In genomic region chr4:10178763-10179162, GRCh38 we compare ENCODE assay signal across 8 cellular contexts.
"Had no signal": no experiment of that assay in that cellular context is flagged by ENCODE, and none has a peak within 500 bp of the region (broad histone marks: within the 10 kb centered on the region; RNA-seq: fewer than 3 reads in every experiment).

No MANE protein-coding gene starts in this region.

- DNase-seq: GDM1, GF-D8 had no signal

- H3K4me3 ChIP-seq: GM12878 had no signal

- ATAC-seq: GM12878 had no signal

- FAIRE-seq: G401.6, GM12878, GM12891, GM12892, GM18507, GM19239 had no signal
